In the genomic region with DNA sequence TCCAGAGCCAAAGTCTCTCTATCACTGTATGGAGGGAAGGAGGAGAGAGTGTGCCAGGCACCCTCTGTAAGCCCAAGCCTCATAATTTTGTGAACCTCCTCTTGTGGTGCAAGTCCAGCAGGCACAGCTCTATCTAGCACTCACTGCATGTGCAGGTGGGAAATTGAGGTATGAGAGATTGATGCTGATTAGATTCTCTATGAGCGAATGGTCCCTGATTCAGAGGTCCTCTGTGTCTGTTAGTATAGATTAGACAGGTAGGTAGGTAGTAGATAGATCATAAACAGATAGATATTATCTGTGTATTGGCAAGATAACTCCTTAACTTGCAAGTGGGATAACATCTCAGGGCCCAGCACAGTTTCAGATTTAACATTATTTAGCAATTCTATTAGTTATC, we compare ENCODE assay signal across 35 cellular contexts.
"Had no signal": no experiment of that assay in that cellular context is flagged by ENCODE, and none has a peak within 500 bp of the region (broad histone marks: within the 10 kb centered on the region; RNA-seq: fewer than 3 reads in every experiment).

No MANE protein-coding gene starts in this region.

- H3K27ac Mint-ChIP-seq: activated B cell treated with CpG ODN at 0.5 μM for 24 hours; activated CD4-positive, alpha-beta memory T cell treated with anti-CD3 and anti-CD28 coated beads for 36 hours; activated CD4-positive, alpha-beta T cell treated with anti-CD3 and anti-CD28 coated beads, Interleukin-2, amount 10 ng/mL, durations not matched to agents 24 days and 14 days; activated CD8-positive, alpha-beta T cell treated with anti-CD3 and anti-CD28 coated beads for 36 hours; activated naive CD4-positive, alpha-beta T cell treated with anti-CD3 and anti-CD28 coated beads for 36 hours; activated naive CD4-positive, alpha-beta T cell treated with anti-CD3 and anti-CD28 coated beads, Interleukin-2, amount 50 U/mL, for 72 hours; activated naive CD8-positive, alpha-beta T cell treated with anti-CD3 and anti-CD28 coated beads for 36 hours; activated T-cell treated with anti-CD3 and anti-CD28 coated beads, Interleukin-2, amount 50 U/mL, for 72 hours; activated T-helper 1 cell treated with anti-CD3 and anti-CD28 coated beads, Interleukin-12 subunit alpha, Interleukin-12 subunit beta, Interleukin-2, Interleukin-4 antibody, amounts not matched to agents 30 ng/mL and 10 ng/mL and 1 ng/mL, durations not matched to agents 14 hours and 24 hours and 36 hours; activated T-helper 17 cell treated with anti-CD3 and anti-CD28 coated beads, Interleukin-2, amount 50 U/mL, for 72 hours; T-helper 1 cell treated with Interleukin-12 subunit alpha and Interleukin-12 subunit beta and Interleukin-4 antibody, amounts not matched to agents 30 μg/mL and 1 μg/mL, for 36 hours; T-helper 2 cell treated with Interferon-gamma antibody and Interleukin-4, amounts not matched to agents 5 μg/mL and 100 μg/mL, for 36 hours had no signal

- H3K4me1 ChIP-seq: adrenal gland, body of pancreas, breast epithelium had no signal

- H3K27ac ChIP-seq: adrenal gland, body of pancreas, brain microvascular endothelial cell, VCaP had no signal

- H3K27me3 ChIP-seq: adrenal gland, body of pancreas, brain microvascular endothelial cell, breast epithelium had no signal

- H3K4me1 Mint-ChIP-seq: activated B cell treated with CpG ODN at 0.5 μM for 24 hours; activated CD4-positive, alpha-beta T cell treated with anti-CD3 and anti-CD28 coated beads, Interleukin-2, amount 10 ng/mL, durations not matched to agents 24 days and 14 days; activated naive CD8-positive, alpha-beta T cell treated with anti-CD3 and anti-CD28 coated beads for 36 hours; activated T-helper 17 cell treated with anti-CD3 and anti-CD28 coated beads, Interleukin-2, amount 50 U/mL, for 72 hours had no signal

- H3K36me3 Mint-ChIP-seq: activated CD4-positive, alpha-beta memory T cell treated with anti-CD3 and anti-CD28 coated beads for 36 hours; activated naive CD4-positive, alpha-beta T cell treated with anti-CD3 and anti-CD28 coated beads, Interleukin-2, amount 50 U/mL, for 72 hours; activated naive CD8-positive, alpha-beta T cell treated with anti-CD3 and anti-CD28 coated beads for 36 hours had no signal

- H3K27me3 Mint-ChIP-seq: activated B cell treated with CpG ODN at 0.5 μM for 24 hours; activated CD4-positive, alpha-beta memory T cell treated with anti-CD3 and anti-CD28 coated beads for 36 hours; activated CD4-positive, alpha-beta T cell treated with anti-CD3 and anti-CD28 coated beads, Interleukin-2, amount 10 ng/mL, durations not matched to agents 24 days and 14 days; activated CD8-positive, alpha-beta T cell treated with anti-CD3 and anti-CD28 coated beads for 36 hours; activated naive CD8-positive, alpha-beta T cell treated with anti-CD3 and anti-CD28 coated beads for 36 hours; activated T-helper 17 cell treated with anti-CD3 and anti-CD28 coated beads, Interleukin-2, amount 50 U/mL, for 72 hours had no signal

- ATAC-seq: activated CD8-positive, alpha-beta T cell treated with anti-CD3 and anti-CD28 coated beads for 36 hours; activated naive CD4-positive, alpha-beta T cell treated with anti-CD3 and anti-CD28 coated beads, Interleukin-2, amount 50 U/mL, for 72 hours; activated T-cell treated with anti-CD3 and anti-CD28 coated beads, Interleukin-2, amount 50 U/mL, for 4 hours; activated T-cell treated with anti-CD3 and anti-CD28 coated beads, Interleukin-2, amount 50 U/mL, for 72 hours; activated T-helper 17 cell treated with anti-CD3 and anti-CD28 coated beads, Interleukin-2, amount 50 U/mL, for 72 hours; body of pancreas had no signal

- H3K4me3 ChIP-seq: adrenal gland, body of pancreas, breast epithelium had no signal

- H3K9me3 ChIP-seq: adrenal gland, body of pancreas, breast epithelium had no signal

- H3K4me3 Mint-ChIP-seq: activated B cell treated with CpG ODN at 0.5 μM for 24 hours; activated CD4-positive, alpha-beta memory T cell treated with anti-CD3 and anti-CD28 coated beads for 36 hours; activated CD4-positive, alpha-beta T cell treated with anti-CD3 and anti-CD28 coated beads, Interleukin-2, amount 10 ng/mL, durations not matched to agents 24 days and 14 days; activated CD8-positive, alpha-beta T cell treated with anti-CD3 and anti-CD28 coated beads for 36 hours; activated naive CD4-positive, alpha-beta T cell treated with anti-CD3 and anti-CD28 coated beads for 36 hours; activated naive CD8-positive, alpha-beta T cell treated with anti-CD3 and anti-CD28 coated beads for 36 hours; activated T-cell treated with anti-CD3 and anti-CD28 coated beads, Interleukin-2, amount 50 U/mL, for 4 hours; activated T-cell treated with anti-CD3 and anti-CD28 coated beads, Interleukin-2, amount 50 U/mL, for 72 hours; activated T-helper 1 cell treated with anti-CD3 and anti-CD28 coated beads, Interleukin-12 subunit alpha, Interleukin-12 subunit beta, Interleukin-2, Interleukin-4 antibody, amounts not matched to agents 30 ng/mL and 10 ng/mL and 1 ng/mL, durations not matched to agents 14 hours and 24 hours and 36 hours; activated T-helper 17 cell treated with anti-CD3 and anti-CD28 coated beads, Interleukin-2, amount 50 U/mL, for 72 hours; T-helper 1 cell treated with Interleukin-12 subunit alpha and Interleukin-12 subunit beta and Interleukin-4 antibody, amounts not matched to agents 30 μg/mL and 1 μg/mL, for 36 hours; T-helper 2 cell treated with Interferon-gamma antibody and Interleukin-4, amounts not matched to agents 5 μg/mL and 100 μg/mL, for 36 hours had no signal

- H3K36me3 ChIP-seq: adrenal gland, brain microvascular endothelial cell, breast epithelium had no signal

- DNase-seq: activated B cell treated with CpG ODN at 0.5 μM for 24 hours; activated CD4-positive, alpha-beta memory T cell treated with anti-CD3 and anti-CD28 coated beads for 36 hours; activated CD4-positive, alpha-beta T cell treated with anti-CD3 and anti-CD28 coated beads for 4 hours; activated CD4-positive, alpha-beta T cell treated with anti-CD3 and anti-CD28 coated beads, Interleukin-2, amount 10 ng/mL, durations not matched to agents 24 days and 14 days; activated CD4-positive, alpha-beta T cell treated with anti-CD3 and anti-CD28 coated beads, Interleukin-2, amount 50 U/mL, for 1 hour; activated CD4-positive, alpha-beta T cell treated with anti-CD3 and anti-CD28 coated beads, Interleukin-2, amount 50 U/mL, for 4 hours; activated CD4-positive, CD25-positive, alpha-beta regulatory T cell treated with anti-CD3 and anti-CD28 coated beads, Interleukin-2, amount 50 U/mL, for 72 hours; activated CD8-positive, alpha-beta memory T cell treated with anti-CD3 and anti-CD28 coated beads, Interleukin-2, amount 50 U/mL, for 4 hours; activated CD8-positive, alpha-beta T cell treated with anti-CD3 and anti-CD28 coated beads for 36 hours; activated effector memory CD4-positive, alpha-beta T cell treated with anti-CD3 and anti-CD28 coated beads, Interleukin-2, amount 50 U/mL, for 16 hours; activated gamma-delta T cell treated with Interleukin-2 at 50 U/mL for 16 hours; activated naive CD4-positive, alpha-beta T cell; activated naive CD4-positive, alpha-beta T cell treated with anti-CD3 and anti-CD28 coated beads for 36 hours; activated naive CD4-positive, alpha-beta T cell treated with anti-CD3 and anti-CD28 coated beads, Interleukin-2, amount 50 U/mL, for 16 hours; activated naive CD8-positive, alpha-beta T cell treated with anti-CD3 and anti-CD28 coated beads for 36 hours; activated T-cell treated with anti-CD3 and anti-CD28 coated beads for 4 hours; activated T-cell treated with anti-CD3 and anti-CD28 coated beads, Interleukin-2, amount 50 U/mL, for 1 hour; activated T-cell treated with anti-CD3 and anti-CD28 coated beads, Interleukin-2, amount 50 U/mL, for 4 hours; activated T-cell treated with anti-CD3 and anti-CD28 coated beads, Interleukin-2, amount 50 U/mL, for 72 hours; adrenal gland; amniotic stem cell; aorta; body of pancreas; brain microvascular endothelial cell; central memory CD4-positive, alpha-beta T cell; T-helper 1 cell; T-helper 2 cell; T-helper 9 cell had no signal
